Comparison of ENCODE assay signal across 9 cellular contexts in the genomic region with DNA sequence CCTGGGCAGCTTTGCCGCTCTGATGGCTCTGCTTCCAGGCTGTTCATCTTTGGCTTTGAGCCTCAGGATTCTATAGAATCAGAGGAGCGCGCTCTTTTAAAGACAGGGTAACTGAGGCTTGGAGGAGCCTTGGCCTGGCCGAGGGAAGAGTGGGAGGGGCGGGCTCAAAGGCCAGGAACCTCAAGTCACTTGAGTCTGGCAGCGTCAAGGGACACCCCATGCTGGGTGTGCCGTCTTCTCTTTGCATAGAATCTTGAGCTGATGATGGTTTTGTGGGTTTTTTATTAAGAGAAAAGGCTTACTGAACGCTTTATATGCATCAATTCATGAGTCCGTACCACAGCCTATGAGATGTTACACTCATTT. TPM values are rescaled to one million over a fixed set of nuclear protein-coding genes. Genes with fewer than 3 reads are reported as not detected.
DNase-seq lines count a peak whose midpoint lies in the region; ATAC-seq and TF ChIP-seq lines count a peak whose summit lies in the region.
"Had no signal": no experiment of that assay in that cellular context is flagged by ENCODE, and none has a peak within 500 bp of the region (broad histone marks: within the 10 kb centered on the region; RNA-seq: fewer than 3 reads in every experiment).

No MANE protein-coding gene starts in this region.

- H3K9me3 Mint-ChIP-seq in HFFc6: peaks cover 32% of the 10 kb centered on the region
- no peaks in the 10 kb centered on the region for H3K9me3 Mint-ChIP-seq in activated B cell treated with CpG ODN at 0.5 μM for 24 hours
- peaks cover 3% of the 10 kb centered on the region for H3K9me3 Mint-ChIP-seq in stimulated activated memory B cell treated with anti-CD40 and anti-IgM and Interleukin-4, amounts not matched to agents 10 μg/mL and 1 μg/mL and 100 μg/mL, for 72 hours

- H3K36me3 Mint-ChIP-seq in HFFc6 (ENCODE audit: low read depth) (peaks cover 46% of the 10 kb centered on the region), activated B cell treated with CpG ODN at 0.5 μM for 24 hours (ENCODE audit: low read depth) (peaks cover 36% of the 10 kb centered on the region)
- H3K36me3 Mint-ChIP-seq in stimulated activated memory B cell treated with anti-CD40 and anti-IgM and Interleukin-4, amounts not matched to agents 10 μg/mL and 1 μg/mL and 100 μg/mL, for 72 hours: peaks cover 20% of the 10 kb centered on the region

- peaks cover 5% of the 10 kb centered on the region for H3K36me3 ChIP-seq in iPS DF 6.9 (ENCODE audit: control insufficient read depth, insufficient read depth, low read length)

- no peak for TF ChIP-seq CTCF in HFFc6 (IDR thresholded peaks at IDR 0.05)
- no peak for TF ChIP-seq CTCF in activated B cell treated with CpG ODN at 0.5 μM for 24 hours (IDR thresholded peaks at IDR 0.05)

- H3K4me3 Mint-ChIP-seq in HFFc6 (peak overlapping the region; percentile 97), activated B cell treated with CpG ODN at 0.5 μM for 24 hours (peak overlapping the region; percentile 100)
- H3K4me3 Mint-ChIP-seq in stimulated activated memory B cell treated with anti-CD40 and anti-IgM and Interleukin-4, amounts not matched to agents 10 μg/mL and 1 μg/mL and 100 μg/mL, for 72 hours: peak overlapping the region; percentile 97

- CTCF ChIA-PET in activated B cell treated with CpG ODN at 0.5 μM for 24 hours (lab: Charles Lee): interaction anchor here (0.6 to 2.4 kb wide), 4 partner anchors 14 to 61 kb away, joined by 3 to 7 read pairs (median 5); a partner anchor contains a TSS

- DNase-seq in HFFc6 (no peak), activated B cell treated with CpG ODN at 0.5 μM for 24 hours (no peak), iPS DF 6.9 (ENCODE audit: low read depth, low spot score) (no peak), glomerular visceral epithelial cell (ENCODE audit: extremely low spot score) (no peak), NCI-H226 (no peak)
- no peak for DNase-seq in effector CD8-positive, alpha-beta T cell (lab: John Stamatoyannopoulos, UW)

- H3K4me1 ChIP-seq in iPS DF 6.9 (ENCODE audit: control insufficient read depth, insufficient read depth, low read length): peaks cover 2% of the 10 kb centered on the region; the same call in 1 of the 2 replicates

- H3K4me3 ChIP-seq in iPS DF 6.9 (ENCODE audit: low read length): peak overlapping the region; percentile 84; the same call in 1 of the 2 replicates

- no peaks in the 10 kb centered on the region for H3K27me3 ChIP-seq in iPS DF 6.9 (ENCODE audit: control insufficient read depth, insufficient read depth, low read length)

- H3K4me1 Mint-ChIP-seq in HFFc6 (ENCODE audit: low read depth) (peaks cover 45% of the 10 kb centered on the region), activated B cell treated with CpG ODN at 0.5 μM for 24 hours (peaks cover 51% of the 10 kb centered on the region)
- H3K4me1 Mint-ChIP-seq in stimulated activated memory B cell treated with anti-CD40 and anti-IgM and Interleukin-4, amounts not matched to agents 10 μg/mL and 1 μg/mL and 100 μg/mL, for 72 hours: peaks cover 59% of the 10 kb centered on the region

- WGBS in iPS DF 6.9 (ENCODE audit: insufficient coverage, insufficient read length): no CpG with 5 or more reads among the region's 9 CpGs

- peak; percentile 9 for ATAC-seq in activated B cell treated with CpG ODN at 0.5 μM for 24 hours (ENCODE audit: low read depth)
- ATAC-seq in stimulated activated memory B cell treated with anti-CD40 and anti-IgM and Interleukin-4, amounts not matched to agents 10 μg/mL and 1 μg/mL and 100 μg/mL, for 72 hours: peak; percentile 3
- ATAC-seq in GM21381 (IDR thresholded peaks at IDR 0.05; ENCODE audit: unreplicated experiment): no peak

- POLR2A ChIA-PET in activated B cell treated with CpG ODN at 0.5 μM for 24 hours (lab: Charles Lee): interaction anchor here (0.6 to 7.4 kb wide), 14 partner anchors 13 to 1010 kb away, joined by 3 to 347 read pairs (median 8); partner anchors contain the start of genes FCHO1 and SLC27A1

- H3K27ac Mint-ChIP-seq in HFFc6: peak overlapping the region; percentile 71
- peak overlapping the region; percentile 92 for H3K27ac Mint-ChIP-seq in activated B cell treated with CpG ODN at 0.5 μM for 24 hours
- peak overlapping the region; percentile 95 for H3K27ac Mint-ChIP-seq in stimulated activated memory B cell treated with anti-CD40 and anti-IgM and Interleukin-4, amounts not matched to agents 10 μg/mL and 1 μg/mL and 100 μg/mL, for 72 hours

- intact Hi-C loops in activated B cell treated with CpG ODN at 0.5 μM for 24 hours (cut with micrococcal nuclease): loop anchor here (1.0 to 5.0 kb wide), 8 partner anchors 11 to 207 kb away; partner anchors contain the start of genes BST2, COLGALT1, MRPL34 and SLC27A1

- peaks cover 2% of the 10 kb centered on the region; the same call in 1 of the 2 replicates for H3K9me3 ChIP-seq in iPS DF 6.9 (ENCODE audit: control insufficient read depth, insufficient read depth, low read length)

- H3K27me3 Mint-ChIP-seq in HFFc6 (ENCODE audit: insufficient read depth): peaks cover 4% of the 10 kb centered on the region
- H3K27me3 Mint-ChIP-seq in activated B cell treated with CpG ODN at 0.5 μM for 24 hours: no peaks in the 10 kb centered on the region
- no peaks in the 10 kb centered on the region for H3K27me3 Mint-ChIP-seq in stimulated activated memory B cell treated with anti-CD40 and anti-IgM and Interleukin-4, amounts not matched to agents 10 μg/mL and 1 μg/mL and 100 μg/mL, for 72 hours

- no peak overlapping the region for H3K27ac ChIP-seq in iPS DF 6.9 (ENCODE audit: low read length)

RNA-seq across cellular contexts. Expression of gene PGLS, which starts 1.1 kb away (rescaled TPM):
- 100 to 1,000 TPM in 1 of 6 experiments, 10 to 100 TPM in 5; 90.6 to 101 (median 95.2) TPM for total RNA-seq in HFFc6 (2021; fragmentation: NEBNext Ultra II Directional; extraction: Animal tissue kit (Norgen Biotek cat#: 25700))
- total RNA-seq in activated B cell treated with CpG ODN at 0.5 μM for 24 hours: 107 and 111 TPM in 2 replicates

RNA-seq across cellular contexts. Expression of gene SLC27A1, which starts 42.2 kb away (rescaled TPM):
- 10 to 100 TPM; 11.5 to 14.9 (median 13.6) TPM for total RNA-seq in HFFc6 (2021; fragmentation: NEBNext Ultra II Directional; extraction: Animal tissue kit (Norgen Biotek cat#: 25700))
- total RNA-seq in activated B cell treated with CpG ODN at 0.5 μM for 24 hours: 4.3 and 4.6 TPM in 2 replicates

RNA-seq across cellular contexts. Expression of gene COLGALT1, which starts 42.9 kb away (rescaled TPM):
- total RNA-seq in HFFc6 (2021; fragmentation: NEBNext Ultra II Directional; extraction: Animal tissue kit (Norgen Biotek cat#: 25700)): 100 to 1,000 TPM; 102 to 115 (median 106) TPM
- 69.2 and 80.3 TPM in 2 replicates for total RNA-seq in activated B cell treated with CpG ODN at 0.5 μM for 24 hours

RNA-seq across cellular contexts. Expression of gene NXNL1, which starts 51.8 kb away (rescaled TPM):
- total RNA-seq in HFFc6 (2021; fragmentation: NEBNext Ultra II Directional; extraction: Animal tissue kit (Norgen Biotek cat#: 25700)): not detected
- total RNA-seq in activated B cell treated with CpG ODN at 0.5 μM for 24 hours: not detected in 2 replicates
- total RNA-seq: lung microvascular endothelial cell had no signal
